ENCODE assay signal across 2 cellular contexts in genomic region chr11:48900131-48900800, GRCh38.
TF ChIP-seq lines count a peak whose summit lies in the region.

No MANE protein-coding gene starts in this region.

TF ChIP-seq in SK-N-SH, 30 proteins besides CTCF, POLR2A, EP300 and RAD21:
- peak; percentile 68; the same call in 1 of the 2 replicates for TF ChIP-seq REST (IDR thresholded peaks at IDR 0.05; ENCODE audit: low read depth, low read length)
- no peak for TF ChIP-seq SMC3 (IDR thresholded peaks at IDR 0.05; ENCODE audit: low read depth, low read length)

TF ChIP-seq in SK-N-SH treated with all-trans-retinoic acid at 6 μM for 48 hours, 23 proteins besides CTCF, POLR2A, EP300 and RAD21:
- TF ChIP-seq SNAI2 (CRISPR knock-in tag; IDR thresholded peaks at IDR 0.05): no peak
- no peak for TF ChIP-seq ZNF8 (CRISPR knock-in tag; IDR thresholded peaks at IDR 0.05)
- TF ChIP-seq CSDC2 (CRISPR knock-in tag; IDR thresholded peaks at IDR 0.05): no peak
- TF ChIP-seq ISL1 (CRISPR knock-in tag; IDR thresholded peaks at IDR 0.05): no peak
- no peak for TF ChIP-seq PATZ1 (CRISPR knock-in tag; IDR thresholded peaks at IDR 0.05; ENCODE audit: borderline replicate concordance)
- TF ChIP-seq POU6F1 (CRISPR knock-in tag; IDR thresholded peaks at IDR 0.05; ENCODE audit: borderline replicate concordance, low read depth): no peak
- no peak for TF ChIP-seq ZC3H10 (CRISPR knock-in tag; IDR thresholded peaks at IDR 0.05)
- TF ChIP-seq CREB5 (CRISPR knock-in tag; IDR thresholded peaks at IDR 0.05; ENCODE audit: low read depth): no peak
- TF ChIP-seq ESRRG (CRISPR knock-in tag; IDR thresholded peaks at IDR 0.05): no peak
- no peak for TF ChIP-seq ZFP30 (CRISPR knock-in tag; IDR thresholded peaks at IDR 0.05)
- TF ChIP-seq TOX (CRISPR knock-in tag; IDR thresholded peaks at IDR 0.05; ENCODE audit: borderline replicate concordance): no peak
- TF ChIP-seq RARB (CRISPR knock-in tag; IDR thresholded peaks at IDR 0.05): no peak
- TF ChIP-seq ARNTL (CRISPR knock-in tag; IDR thresholded peaks at IDR 0.05; ENCODE audit: borderline replicate concordance, low read depth): no peak
- no peak for TF ChIP-seq BACH2 (CRISPR knock-in tag; IDR thresholded peaks at IDR 0.05; ENCODE audit: borderline replicate concordance)
- no peak for TF ChIP-seq TCF4 (CRISPR knock-in tag; IDR thresholded peaks at IDR 0.05; ENCODE audit: borderline replicate concordance)
- TF ChIP-seq ZFP3 (CRISPR knock-in tag; IDR thresholded peaks at IDR 0.05): no peak
TF ChIP-seq in SK-N-SH treated with all-trans-retinoic acid at 6 μM for 48 hours: peak in this region for 0.
